27 cellular contexts compared by ENCODE assay signal in genomic region chr4:171846893-171847292, GRCh38. TPM values are rescaled to one million over a fixed set of nuclear protein-coding genes. Genes with fewer than 3 reads are reported as not detected.
"Had no signal": no experiment of that assay in that cellular context is flagged by ENCODE, and none has a peak within 500 bp of the region (broad histone marks: within the 10 kb centered on the region; RNA-seq: fewer than 3 reads in every experiment).

No MANE protein-coding gene starts in this region.

- FAIRE-seq: urothelium cell line had no signal

- ATAC-seq: naive thymus-derived CD4-positive, alpha-beta T cell; natural killer cell; psoas muscle; right cardiac atrium; sciatic nerve; stimulated activated effector memory CD8-positive, alpha-beta T cell treated with anti-CD3 and anti-CD28 coated beads, Interleukin-12 subunit alpha, Interleukin-12 subunit beta, amount 100 ng/mL, for 72 hours had no signal

- H3K27ac Mint-ChIP-seq: naive thymus-derived CD4-positive, alpha-beta T cell; natural killer cell; nephron; neural progenitor cell; progenitor cell of endocrine pancreas; stimulated activated effector memory CD8-positive, alpha-beta T cell treated with anti-CD3 and anti-CD28 coated beads, Interleukin-12 subunit alpha, Interleukin-12 subunit beta, amount 100 ng/mL, for 72 hours; stimulated activated naive B cell treated with anti-CD40 and anti-IgM and Interleukin-4, amounts not matched to agents 10 μg/mL and 1 μg/mL and 100 μg/mL, for 72 hours; stimulated activated naive CD8-positive, alpha-beta T cell treated with anti-CD3 and anti-CD28 coated beads, Interleukin-15, Interleukin-2, amounts not matched to agents 100 ng/mL and 50 ng/mL, for 24 hours had no signal

- H2AFZ ChIP-seq: neural progenitor cell, parathyroid adenoma had no signal

- H3K36me3 Mint-ChIP-seq: naive thymus-derived CD4-positive, alpha-beta T cell; natural killer cell; neural progenitor cell; stimulated activated effector memory CD8-positive, alpha-beta T cell treated with anti-CD3 and anti-CD28 coated beads, Interleukin-12 subunit alpha, Interleukin-12 subunit beta, amount 100 ng/mL, for 72 hours; stimulated activated naive B cell treated with anti-CD40 and anti-IgM and Interleukin-4, amounts not matched to agents 10 μg/mL and 1 μg/mL and 100 μg/mL, for 72 hours had no signal

- H3K9me3 Mint-ChIP-seq: nephron, neural progenitor cell had no signal

- H3K4me2 ChIP-seq: neural progenitor cell had no signal

- H3K4me1 Mint-ChIP-seq: naive thymus-derived CD4-positive, alpha-beta T cell; natural killer cell; nephron; stimulated activated effector memory CD8-positive, alpha-beta T cell treated with anti-CD3 and anti-CD28 coated beads, Interleukin-12 subunit alpha, Interleukin-12 subunit beta, amount 100 ng/mL, for 72 hours; stimulated activated naive B cell treated with anti-CD40 and anti-IgM and Interleukin-4, amounts not matched to agents 10 μg/mL and 1 μg/mL and 100 μg/mL, for 72 hours had no signal

- H3K4me3 ChIP-seq: neural progenitor cell, ovary, psoas muscle, skin epidermis, stomach, thoracic aorta, thyroid gland, tibial nerve, upper lobe of left lung, vagina had no signal

- H3K9me3 ChIP-seq: ovary, psoas muscle, stomach, thoracic aorta, thyroid gland, tibial nerve, upper lobe of left lung, vagina had no signal

- H3K4me3 Mint-ChIP-seq: naive thymus-derived CD4-positive, alpha-beta T cell; natural killer cell; nephron; neural progenitor cell; stimulated activated effector memory CD8-positive, alpha-beta T cell treated with anti-CD3 and anti-CD28 coated beads, Interleukin-12 subunit alpha, Interleukin-12 subunit beta, amount 100 ng/mL, for 72 hours; stimulated activated naive B cell treated with anti-CD40 and anti-IgM and Interleukin-4, amounts not matched to agents 10 μg/mL and 1 μg/mL and 100 μg/mL, for 72 hours; stimulated activated naive CD8-positive, alpha-beta T cell treated with anti-CD3 and anti-CD28 coated beads, Interleukin-15, Interleukin-2, amounts not matched to agents 100 ng/mL and 50 ng/mL, for 24 hours had no signal

- H3K79me2 ChIP-seq: parathyroid adenoma had no signal

- H3K4me1 ChIP-seq: parathyroid adenoma, psoas muscle, stomach, thyroid gland, tibial nerve, upper lobe of left lung, vagina had no signal

- H3K27me3 ChIP-seq: neural progenitor cell, ovary, stomach, thyroid gland, tibial nerve, upper lobe of left lung, vagina had no signal

- H3K9ac ChIP-seq: neural progenitor cell, parathyroid adenoma had no signal

- DNase-seq: naive thymus-derived CD4-positive, alpha-beta T cell; natural killer cell; occipital lobe; ovary; psoas muscle; right cardiac atrium; stimulated activated CD4-positive, alpha-beta T cell treated with anti-CD3 and anti-CD28 coated beads, Interleukin-2, amount 100 ng/mL, for 48 hours; stimulated activated CD4-positive, alpha-beta T cell treated with anti-CD3 and anti-CD28 coated beads, Interleukin-4, amount 100 ng/mL, for 24 hours; stimulated activated naive CD4-positive, alpha-beta T cell treated with Interleukin-2 at 50 U/mL for 16 hours; thyroid gland had no signal

- H3K36me3 ChIP-seq: neural progenitor cell, ovary, stomach, thoracic aorta, thyroid gland, tibial nerve, upper lobe of left lung, vagina had no signal

- H3K27me3 Mint-ChIP-seq: naive thymus-derived CD4-positive, alpha-beta T cell; stimulated activated naive CD8-positive, alpha-beta T cell treated with anti-CD3 and anti-CD28 coated beads, Interleukin-15, Interleukin-2, amounts not matched to agents 100 ng/mL and 50 ng/mL, for 24 hours had no signal

- H3K27ac ChIP-seq: neural progenitor cell, ovary, parathyroid adenoma, psoas muscle, skin epidermis, stomach, thoracic aorta, thyroid gland, tibial nerve, upper lobe of left lung, vagina had no signal

RNA-seq across cellular contexts. Expression of gene GALNTL6, which starts 33.7 kb away (rescaled TPM):
- total RNA-seq: naive thymus-derived CD4-positive, alpha-beta T cell; natural killer cell; renal cortical epithelial cell; right cardiac atrium; subcutaneous adipose tissue; thyroid gland; tibial nerve had no signal
- polyA plus RNA-seq: naive thymus-derived CD4-positive, alpha-beta T cell; ovary; right cardiac atrium had no signal
